Comparison of ENCODE assay signal across 15 cellular contexts in the genomic region with DNA sequence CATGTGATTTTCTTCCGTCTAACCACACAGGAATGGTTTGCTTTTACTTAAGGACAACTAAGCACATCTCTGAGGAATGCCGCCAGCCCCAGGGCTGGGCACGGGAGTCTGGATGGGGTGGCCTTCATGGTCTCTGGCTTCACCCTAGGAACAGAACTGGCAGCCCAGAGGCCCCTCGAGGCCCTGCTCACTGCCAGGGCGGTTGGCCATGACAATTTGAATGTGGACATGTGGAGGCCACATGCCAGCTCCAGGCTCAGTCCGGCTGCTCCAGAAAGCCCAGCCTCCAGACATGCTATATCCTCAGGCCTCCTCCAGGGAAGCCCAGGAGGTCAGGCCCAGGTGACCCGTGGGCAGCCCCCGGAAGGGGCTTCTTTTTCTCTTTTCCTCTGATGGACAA.
DNase-seq lines count a peak whose midpoint lies in the region; ATAC-seq and TF ChIP-seq lines count a peak whose summit lies in the region.
"Had no signal": no experiment of that assay in that cellular context is flagged by ENCODE, and none has a peak within 500 bp of the region (broad histone marks: within the 10 kb centered on the region; RNA-seq: fewer than 3 reads in every experiment).

No MANE protein-coding gene starts in this region.

- H3K4me1 ChIP-seq in BLaER1 (peaks cover 60% of the 10 kb centered on the region), mucosa of descending colon (ENCODE audit: low read depth) (peaks cover 14% of the 10 kb centered on the region), spleen (peaks cover 0 to 6% (median 0%) of the 10 kb centered on the region in 6 donors), gastroesophageal sphincter (peaks cover 0 to 9% (median 0%) of the 10 kb centered on the region in 3 donors)

- H3K4me3 ChIP-seq in BLaER1 (no peak overlapping the region), mucosa of descending colon (no peak overlapping the region), spleen (no peak overlapping the region), gastroesophageal sphincter (no peak overlapping the region)

- TF ChIP-seq CTCF in mucosa of descending colon (IDR thresholded peaks at IDR 0.05), result no peak
- no peak for TF ChIP-seq CTCF in spleen (IDR thresholded peaks at IDR 0.05 in 8 of 11, conservative IDR thresholded peaks at IDR 0.05 in 3 of 11)
- TF ChIP-seq CTCF in endothelial cell (IDR thresholded peaks at IDR 0.05; ENCODE audit: unreplicated experiment), result no peak
- no peak for TF ChIP-seq CTCF in gastroesophageal sphincter (IDR thresholded peaks at IDR 0.05)

- H3K36me3 ChIP-seq in BLaER1 (no peaks in the 10 kb centered on the region), mucosa of descending colon (ENCODE audit: low read depth) (no peaks in the 10 kb centered on the region), spleen (no peaks in the 10 kb centered on the region), gastroesophageal sphincter (no peaks in the 10 kb centered on the region)

- H3K27me3 ChIP-seq in BLaER1, result 0 out of 2 replicates have a peak, but pooled peaks cover 5% of the 10 kb centered on the region
- H3K27me3 ChIP-seq in spleen (replicated peaks in 1 of 7), result peaks cover 0 to 72% (median 0%) of the 10 kb centered on the region in 7 donors
- peaks cover 51% of the 10 kb centered on the region for H3K27me3 ChIP-seq in gastroesophageal sphincter

- H3K9me3 ChIP-seq in BLaER1 (no peaks in the 10 kb centered on the region), mucosa of descending colon (no peaks in the 10 kb centered on the region), spleen (no peaks in the 10 kb centered on the region), gastroesophageal sphincter (no peaks in the 10 kb centered on the region)
- H3K9me3 ChIP-seq: Caco-2 had no signal

- 68 to 84% (median 80%) methylated on average over 8 of the region's 8 CpGs for WGBS in spleen, 5 donors
- 100% methylated on average over 1 of the region's 8 CpGs; no CpG with 5 or more reads in 1 of the 2 donors for WGBS in gastroesophageal sphincter (ENCODE audit: low coverage in 1 of 2), 2 donors

- peak; percentile 76 for DNase-seq in RPMI7951 (ENCODE audit: low read depth)
- peak in 2 of 3 donors; percentile 20 to 25 for DNase-seq in mucosa of descending colon
- peak; percentile 63 for DNase-seq in spleen
- DNase-seq in putamen (ENCODE audit: low spot score), result no peak
- no peak for DNase-seq in endothelial cell (ENCODE audit: low spot score)
- DNase-seq: Caco-2; CD4-positive, alpha-beta T cell; DMS153; DMS79; GDM1; H9 had no signal

- no peak for TF ChIP-seq POLR2A in spleen (IDR thresholded peaks at IDR 0.05)
- no peak for TF ChIP-seq POLR2A in gastroesophageal sphincter (IDR thresholded peaks at IDR 0.05)

- H3K9me3 Mint-ChIP-seq in endothelial cell (ENCODE audit: unreplicated experiment), result no peaks in the 10 kb centered on the region
- H3K9me3 Mint-ChIP-seq: CD4-positive, alpha-beta T cell had no signal

- no peaks in the 10 kb centered on the region for H3K4me1 Mint-ChIP-seq in endothelial cell (ENCODE audit: unreplicated experiment)
- H3K4me1 Mint-ChIP-seq: B cell had no signal

- H3K4me3 Mint-ChIP-seq in endothelial cell (ENCODE audit: unreplicated experiment), result no peak overlapping the region
- H3K4me3 Mint-ChIP-seq: B cell; CD4-positive, alpha-beta T cell; H9 had no signal

- H3K36me3 Mint-ChIP-seq in endothelial cell (ENCODE audit: low read depth, unreplicated experiment), result no peaks in the 10 kb centered on the region

- intact Hi-C loops in mucosa of descending colon (cut with DNase I, micrococcal nuclease) (no loop called here), spleen (cut with DNase I; ENCODE audit: low total_unique reads) (no loop called here)

- peaks cover 28% of the 10 kb centered on the region for H4K20me1 ChIP-seq in BLaER1

- no peak for TF ChIP-seq EP300 in gastroesophageal sphincter (IDR thresholded peaks at IDR 0.05)

- H3K4me2 ChIP-seq in BLaER1, result peak overlapping the region; percentile 87

- H3K27me3 Mint-ChIP-seq in endothelial cell (ENCODE audit: unreplicated experiment), result peaks cover 7% of the 10 kb centered on the region

- no peak for ATAC-seq in mucosa of descending colon
- ATAC-seq in gastroesophageal sphincter, result no peak

- H3K27ac ChIP-seq in BLaER1 (no peak overlapping the region), spleen (no peak overlapping the region), gastroesophageal sphincter (no peak overlapping the region)
- H3K27ac ChIP-seq: C4-2B had no signal

- H3K9ac ChIP-seq in BLaER1, result no peak overlapping the region

- H3K27ac Mint-ChIP-seq in endothelial cell (ENCODE audit: unreplicated experiment), result no peak overlapping the region
- H3K27ac Mint-ChIP-seq: B cell; CD4-positive, alpha-beta T cell; H9 had no signal

Comparison
In these comparisons a context has a peak if more than half of its experiments do, and no peak if none do; other contexts are left out.
1. DNase-seq: peak in RPMI7951 (single experiment), mucosa of descending colon (2 of 3) and spleen (single experiment); none in putamen (single experiment) and endothelial cell (single experiment).